Comparison of ENCODE assay signal across 1 cellular context in genomic region chr11:83181815-83182214, GRCh38.
TF ChIP-seq lines count a peak whose summit lies in the region.

No MANE protein-coding gene starts in this region.

TF ChIP-seq in GM12878, 131 proteins besides CTCF, POLR2A, EP300 and RAD21:
- no peak for TF ChIP-seq CBFB (IDR thresholded peaks at IDR 0.05; ENCODE audit: low read depth)
- TF ChIP-seq TAF1 (IDR thresholded peaks at IDR 0.05; ENCODE audit: borderline replicate concordance, low read depth, low read length) = no peak
- TF ChIP-seq CHD4 (IDR thresholded peaks at IDR 0.05) = no peak
- no peak for TF ChIP-seq ZBTB11 (CRISPR knock-in tag; IDR thresholded peaks at IDR 0.05)
- no peak for TF ChIP-seq FOXM1 (IDR thresholded peaks at IDR 0.05; ENCODE audit: low read depth, low read length)
- TF ChIP-seq SMC3 (IDR thresholded peaks at IDR 0.05; ENCODE audit: borderline replicate concordance, low read length) = no peak
- TF ChIP-seq, protein P1, sequence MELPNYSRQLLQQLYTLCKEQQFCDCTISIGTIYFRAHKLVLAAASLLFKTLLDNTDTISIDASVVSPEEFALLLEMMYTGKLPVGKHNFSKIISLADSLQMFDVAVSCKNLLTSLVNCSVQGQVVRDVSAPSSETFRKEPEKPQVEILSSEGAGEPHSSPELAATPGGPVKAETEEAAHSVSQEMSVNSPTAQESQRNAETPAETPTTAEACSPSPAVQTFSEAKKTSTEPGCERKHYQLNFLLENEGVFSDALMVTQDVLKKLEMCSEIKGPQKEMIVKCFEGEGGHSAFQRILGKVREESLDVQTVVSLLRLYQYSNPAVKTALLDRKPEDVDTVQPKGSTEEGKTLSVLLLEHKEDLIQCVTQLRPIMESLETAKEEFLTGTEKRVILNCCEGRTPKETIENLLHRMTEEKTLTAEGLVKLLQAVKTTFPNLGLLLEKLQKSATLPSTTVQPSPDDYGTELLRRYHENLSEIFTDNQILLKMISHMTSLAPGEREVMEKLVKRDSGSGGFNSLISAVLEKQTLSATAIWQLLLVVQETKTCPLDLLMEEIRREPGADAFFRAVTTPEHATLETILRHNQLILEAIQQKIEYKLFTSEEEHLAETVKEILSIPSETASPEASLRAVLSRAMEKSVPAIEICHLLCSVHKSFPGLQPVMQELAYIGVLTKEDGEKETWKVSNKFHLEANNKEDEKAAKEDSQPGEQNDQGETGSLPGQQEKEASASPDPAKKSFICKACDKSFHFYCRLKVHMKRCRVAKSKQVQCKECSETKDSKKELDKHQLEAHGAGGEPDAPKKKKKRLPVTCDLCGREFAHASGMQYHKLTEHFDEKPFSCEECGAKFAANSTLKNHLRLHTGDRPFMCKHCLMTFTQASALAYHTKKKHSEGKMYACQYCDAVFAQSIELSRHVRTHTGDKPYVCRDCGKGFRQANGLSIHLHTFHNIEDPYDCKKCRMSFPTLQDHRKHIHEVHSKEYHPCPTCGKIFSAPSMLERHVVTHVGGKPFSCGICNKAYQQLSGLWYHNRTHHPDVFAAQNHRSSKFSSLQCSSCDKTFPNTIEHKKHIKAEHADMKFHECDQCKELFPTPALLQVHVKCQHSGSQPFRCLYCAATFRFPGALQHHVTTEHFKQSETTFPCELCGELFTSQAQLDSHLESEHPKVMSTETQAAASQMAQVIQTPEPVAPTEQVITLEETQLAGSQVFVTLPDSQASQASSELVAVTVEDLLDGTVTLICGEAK (IDR thresholded peaks at IDR 0.05; ENCODE audit: borderline replicate concordance) = no peak
- TF ChIP-seq ZNF687 (IDR thresholded peaks at IDR 0.05) = no peak
- no peak for TF ChIP-seq SRF (IDR thresholded peaks at IDR 0.05; ENCODE audit: low read depth in 2 of 2, low read length in 2 of 2)
- no peak for TF ChIP-seq CEBPB (IDR thresholded peaks at IDR 0.05; ENCODE audit: borderline replicate concordance in 1 of 2, low read depth in 2 of 2, low read length in 2 of 2)
- no peak for TF ChIP-seq IRF5 (IDR thresholded peaks at IDR 0.05; ENCODE audit: borderline replicate concordance)
- no peak for TF ChIP-seq NFYA (IDR thresholded peaks at IDR 0.05; ENCODE audit: borderline replicate concordance, low read depth, low read length)
- no peak for TF ChIP-seq RELA (IDR thresholded peaks at IDR 0.05; ENCODE audit: borderline replicate concordance, partially characterized antibody)
- TF ChIP-seq, protein P2, sequence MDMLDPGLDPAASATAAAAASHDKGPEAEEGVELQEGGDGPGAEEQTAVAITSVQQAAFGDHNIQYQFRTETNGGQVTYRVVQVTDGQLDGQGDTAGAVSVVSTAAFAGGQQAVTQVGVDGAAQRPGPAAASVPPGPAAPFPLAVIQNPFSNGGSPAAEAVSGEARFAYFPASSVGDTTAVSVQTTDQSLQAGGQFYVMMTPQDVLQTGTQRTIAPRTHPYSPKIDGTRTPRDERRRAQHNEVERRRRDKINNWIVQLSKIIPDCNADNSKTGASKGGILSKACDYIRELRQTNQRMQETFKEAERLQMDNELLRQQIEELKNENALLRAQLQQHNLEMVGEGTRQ (IDR thresholded peaks at IDR 0.05; ENCODE audit: borderline replicate concordance, low read depth, low read length) = no peak
- no peak for TF ChIP-seq RBBP5 (conservative IDR thresholded peaks at IDR 0.05)
- no peak for TF ChIP-seq TCF12 (IDR thresholded peaks at IDR 0.05; ENCODE audit: low read depth, low read length)
- no peak for TF ChIP-seq SMAD1 (IDR thresholded peaks at IDR 0.05; ENCODE audit: low read depth, partially characterized antibody)
- TF ChIP-seq IRF3 (IDR thresholded peaks at IDR 0.05) = no peak
- no peak for TF ChIP-seq RUNX3 (IDR thresholded peaks at IDR 0.05; ENCODE audit: low read length)
